ENCODE assay signal across 1 cellular context in genomic region chr2:119837350-119837749, GRCh38.
TF ChIP-seq lines count a peak whose summit lies in the region.

No MANE protein-coding gene starts in this region.

TF ChIP-seq in HepG2, 621 proteins besides CTCF, POLR2A, EP300 and RAD21 (continued from another document):
- no peak for TF ChIP-seq MAX (IDR thresholded peaks at IDR 0.05)
- TF ChIP-seq ARID4A (CRISPR knock-in tag; IDR thresholded peaks at IDR 0.05; ENCODE audit: borderline replicate concordance): no peak
- TF ChIP-seq ZNF414 (CRISPR knock-in tag; IDR thresholded peaks at IDR 0.05): no peak
- no peak for TF ChIP-seq SOX6 (IDR thresholded peaks at IDR 0.05)
- no peak for TF ChIP-seq SOX6 (CRISPR knock-in tag; IDR thresholded peaks at IDR 0.05)
- no peak for TF ChIP-seq ZFP82 (CRISPR knock-in tag; IDR thresholded peaks at IDR 0.05; ENCODE audit: borderline replicate concordance)
- no peak for TF ChIP-seq TBL1XR1 (IDR thresholded peaks at IDR 0.05; ENCODE audit: borderline replicate concordance, low read length, partially characterized antibody)
- TF ChIP-seq MLX (CRISPR knock-in tag; IDR thresholded peaks at IDR 0.05): no peak
- TF ChIP-seq MLLT10 (CRISPR knock-in tag; IDR thresholded peaks at IDR 0.05): no peak
- no peak for TF ChIP-seq ZFP36 (IDR thresholded peaks at IDR 0.05; ENCODE audit: borderline replicate concordance, low read depth, low read length, partially characterized antibody)
- no peak for TF ChIP-seq TCF12 (IDR thresholded peaks at IDR 0.05)
- TF ChIP-seq TCF12 (CRISPR knock-in tag; IDR thresholded peaks at IDR 0.05): no peak
